In the genomic region with DNA sequence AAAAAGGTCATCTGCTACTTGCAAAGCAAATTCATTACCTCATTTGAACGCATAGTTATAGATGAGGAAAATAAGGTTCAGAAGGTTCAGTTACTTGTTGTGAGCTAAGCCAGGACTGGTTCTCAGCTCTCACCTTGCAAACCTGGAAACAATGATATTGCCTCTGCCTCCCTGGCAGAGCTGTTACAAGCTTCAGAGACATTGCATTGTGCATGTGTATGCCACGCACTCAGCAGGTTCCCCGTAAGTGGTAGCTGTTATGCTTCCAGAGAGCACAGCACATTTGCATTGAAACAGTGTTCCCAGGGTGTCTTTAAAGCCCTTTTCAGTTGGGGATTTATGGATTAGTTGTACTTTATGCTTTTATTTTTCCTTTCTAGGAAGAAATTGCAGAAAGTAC, we compare ENCODE assay signal across 33 cellular contexts.
"Had no signal": no experiment of that assay in that cellular context is flagged by ENCODE, and none has a peak within 500 bp of the region (broad histone marks: within the 10 kb centered on the region; RNA-seq: fewer than 3 reads in every experiment).

No MANE protein-coding gene starts in this region.

- ATAC-seq: activated CD4-positive, alpha-beta T cell treated with anti-CD3 and anti-CD28 coated beads for 36 hours; activated CD8-positive, alpha-beta T cell treated with anti-CD3 and anti-CD28 coated beads for 36 hours; activated T-cell treated with anti-CD3 and anti-CD28 coated beads, Interleukin-2, amount 50 U/mL, for 4 hours; activated T-helper 17 cell treated with anti-CD3 and anti-CD28 coated beads, Interleukin-2, amount 50 U/mL, for 72 hours; gastroesophageal sphincter; T-cell; T-helper 17 cell had no signal

- H3K27ac ChIP-seq: brain microvascular endothelial cell, colonic mucosa, epithelial cell of prostate, esophagus squamous epithelium, gastroesophageal sphincter, WERI-Rb-1 had no signal

- H3K27ac Mint-ChIP-seq: activated CD4-positive, alpha-beta T cell treated with anti-CD3 and anti-CD28 coated beads for 36 hours; activated CD8-positive, alpha-beta T cell treated with anti-CD3 and anti-CD28 coated beads for 36 hours; activated naive CD8-positive, alpha-beta T cell; activated T-helper 17 cell treated with anti-CD3 and anti-CD28 coated beads, Interleukin-2, amount 50 U/mL, for 72 hours; T-cell; T-helper 17 cell; T-helper 2 cell treated with Interferon-gamma antibody and Interleukin-4, amounts not matched to agents 5 μg/mL and 100 μg/mL, for 36 hours had no signal

- H3K4me3 Mint-ChIP-seq: activated CD4-positive, alpha-beta T cell treated with anti-CD3 and anti-CD28 coated beads for 36 hours; activated CD8-positive, alpha-beta T cell treated with anti-CD3 and anti-CD28 coated beads for 36 hours; activated naive CD8-positive, alpha-beta T cell; activated T-cell treated with anti-CD3 and anti-CD28 coated beads, Interleukin-2, amount 50 U/mL, for 4 hours; activated T-helper 17 cell treated with anti-CD3 and anti-CD28 coated beads, Interleukin-2, amount 50 U/mL, for 72 hours; T-cell; T-helper 17 cell; T-helper 2 cell treated with Interferon-gamma antibody and Interleukin-4, amounts not matched to agents 5 μg/mL and 100 μg/mL, for 36 hours had no signal

- H3K9me3 Mint-ChIP-seq: activated CD8-positive, alpha-beta T cell treated with anti-CD3 and anti-CD28 coated beads for 36 hours; activated T-cell treated with anti-CD3 and anti-CD28 coated beads, Interleukin-2, amount 50 U/mL, for 4 hours; activated T-helper 17 cell treated with anti-CD3 and anti-CD28 coated beads, Interleukin-2, amount 50 U/mL, for 72 hours; T-cell; T-helper 2 cell treated with Interferon-gamma antibody and Interleukin-4, amounts not matched to agents 5 μg/mL and 100 μg/mL, for 36 hours had no signal

- FAIRE-seq: endometrium, endothelial cell of umbilical vein had no signal

- H3K4me1 Mint-ChIP-seq: activated CD4-positive, alpha-beta T cell treated with anti-CD3 and anti-CD28 coated beads for 36 hours; activated T-helper 17 cell treated with anti-CD3 and anti-CD28 coated beads, Interleukin-2, amount 50 U/mL, for 72 hours; T-cell had no signal

- H3K9me3 ChIP-seq: colonic mucosa, esophagus squamous epithelium, gastroesophageal sphincter had no signal

- H3K36me3 ChIP-seq: WERI-Rb-1 had no signal

- H3K27me3 Mint-ChIP-seq: activated CD4-positive, alpha-beta T cell treated with anti-CD3 and anti-CD28 coated beads for 36 hours; activated CD8-positive, alpha-beta T cell treated with anti-CD3 and anti-CD28 coated beads for 36 hours; activated naive CD8-positive, alpha-beta T cell; activated T-helper 17 cell treated with anti-CD3 and anti-CD28 coated beads, Interleukin-2, amount 50 U/mL, for 72 hours; T-cell; T-helper 17 cell had no signal

- H3K27me3 ChIP-seq: brain microvascular endothelial cell, colonic mucosa, esophagus squamous epithelium, gastroesophageal sphincter had no signal

- DNase-seq: activated CD4-positive, alpha-beta T cell treated with anti-CD3 and anti-CD28 coated beads for 36 hours; activated CD4-positive, alpha-beta T cell treated with anti-CD3 and anti-CD28 coated beads, Interleukin-2, amount 50 U/mL, for 1 hour; activated CD4-positive, alpha-beta T cell treated with anti-CD3 and anti-CD28 coated beads, Interleukin-2, amount 50 U/mL, for 48 hours; activated CD4-positive, CD25-positive, alpha-beta regulatory T cell; activated CD4-positive, CD25-positive, alpha-beta regulatory T cell treated with anti-CD3 and anti-CD28 coated beads, Interleukin-2, amount 50 U/mL, for 72 hours; activated CD8-positive, alpha-beta memory T cell treated with anti-CD3 and anti-CD28 coated beads for 24 hours; activated CD8-positive, alpha-beta T cell treated with anti-CD3 and anti-CD28 coated beads for 36 hours; activated effector memory CD4-positive, alpha-beta T cell treated with Interleukin-2 at 50 U/mL for 16 hours; activated gamma-delta T cell treated with Interleukin-2 at 50 U/mL for 16 hours; activated naive CD4-positive, alpha-beta T cell treated with anti-CD3 and anti-CD28 coated beads, Interleukin-2, amount 50 U/mL, for 16 hours; activated naive CD4-positive, alpha-beta T cell treated with Interleukin-2 at 50 U/mL for 16 hours; activated T-cell treated with anti-CD3 and anti-CD28 coated beads, Interleukin-2, amount 50 U/mL, for 4 hours; amniotic stem cell; anterior cingulate cortex; brain microvascular endothelial cell; caudate nucleus; cerebellar nuclear complex; colonic mucosa; effector CD8-positive, alpha-beta T cell; esophagus squamous epithelium; foreskin melanocyte; SW 1271; T-cell; T-helper 17 cell; T1000; WERI-Rb-1 had no signal

- H3K4me1 ChIP-seq: colonic mucosa, esophagus squamous epithelium had no signal

- H3K4me3 ChIP-seq: colonic mucosa, esophagus squamous epithelium, gastroesophageal sphincter had no signal
